1 cellular context compared by ENCODE assay signal in the genomic region with DNA sequence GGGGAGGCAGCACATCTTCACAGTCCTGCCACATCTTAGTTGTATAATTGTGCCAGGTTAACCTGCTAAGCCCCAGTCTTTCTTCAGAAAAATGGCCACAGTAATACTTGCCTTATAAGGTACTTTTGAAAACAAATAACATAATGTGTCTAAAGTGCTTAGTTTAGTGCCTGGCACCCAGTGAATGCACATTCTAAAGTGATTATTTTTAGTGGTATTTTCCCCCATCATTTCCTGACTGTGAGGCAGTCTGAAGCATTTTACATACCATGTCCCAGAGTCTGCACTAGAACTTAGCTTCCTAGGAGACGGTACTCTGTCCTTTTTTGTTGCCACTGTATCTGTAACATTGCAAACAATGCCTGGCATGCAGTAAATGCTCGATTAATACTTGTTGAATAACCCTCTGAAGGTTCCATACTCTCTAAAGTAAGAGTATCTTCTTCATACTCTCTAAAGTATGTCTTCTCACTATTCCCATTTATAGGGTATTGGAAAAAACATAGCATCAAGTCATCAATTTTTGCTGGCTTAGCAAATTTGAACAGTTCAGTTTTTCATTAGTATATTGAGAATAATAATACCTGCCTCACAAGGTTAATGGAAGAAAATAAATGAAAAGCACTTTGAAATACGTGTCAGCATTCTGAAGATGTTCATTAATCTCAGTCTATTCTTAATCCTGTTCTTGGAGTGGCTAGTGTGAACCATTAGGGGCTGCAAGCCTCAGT.
TF ChIP-seq lines count a peak whose summit lies in the region.

No MANE protein-coding gene starts in this region.

TF ChIP-seq in H1, 55 proteins besides CTCF, POLR2A, EP300 and RAD21:
- TF ChIP-seq GTF2F1 (IDR thresholded peaks at IDR 0.05; ENCODE audit: borderline replicate concordance, low read depth, low read length) (no peak), MAFK (IDR thresholded peaks at IDR 0.05; ENCODE audit: low read depth, low read length) (peak; percentile 27; the same call in 1 of the 2 replicates)
